10 cellular contexts compared by ENCODE assay signal in the genomic region with DNA sequence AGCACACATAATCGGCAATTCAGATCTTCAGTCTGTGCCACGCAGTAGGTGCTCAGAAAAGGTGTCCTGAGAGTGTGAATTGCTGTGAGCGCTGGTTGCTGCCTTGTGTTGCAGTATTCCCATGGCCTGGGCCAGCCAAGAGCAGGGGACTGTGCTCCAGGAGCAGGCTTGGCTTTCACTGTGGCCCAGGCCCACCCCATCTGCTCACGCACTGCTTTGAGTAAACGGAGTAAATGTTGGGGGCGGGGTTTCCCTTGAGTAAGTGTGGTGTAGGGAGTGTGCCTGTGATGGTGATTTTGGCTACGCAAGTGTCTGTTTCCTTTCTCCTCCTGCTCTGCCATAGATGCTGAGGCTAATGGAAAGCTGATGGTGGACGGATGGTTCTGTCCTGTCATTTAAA. TPM values are rescaled to one million over a fixed set of nuclear protein-coding genes. Genes with fewer than 3 reads are reported as not detected.
DNase-seq lines count a peak whose midpoint lies in the region; ATAC-seq and TF ChIP-seq lines count a peak whose summit lies in the region.
"Had no signal": no experiment of that assay in that cellular context is flagged by ENCODE, and none has a peak within 500 bp of the region (broad histone marks: within the 10 kb centered on the region; RNA-seq: fewer than 3 reads in every experiment).

No MANE protein-coding gene starts in this region.

- no peak overlapping the region for H3K18ac ChIP-seq in mesendoderm (ENCODE audit: low read length)

- peaks cover 2% of the 10 kb centered on the region for H3K36me3 ChIP-seq in mesendoderm (ENCODE audit: control insufficient read depth, insufficient read depth, low read length)
- H3K36me3 ChIP-seq in urinary bladder (ENCODE audit: insufficient read depth), result no peaks in the 10 kb centered on the region

- no peak overlapping the region for H3K4me3 ChIP-seq in mesendoderm (ENCODE audit: low read length)
- H3K4me3 ChIP-seq in urinary bladder (ENCODE audit: low read depth, low read length), result no peak overlapping the region

- H3K4me1 ChIP-seq in mesendoderm (ENCODE audit: control insufficient read depth, low read depth, low read length) (peaks cover 8% of the 10 kb centered on the region), urinary bladder (ENCODE audit: insufficient read depth) (peaks cover 2% of the 10 kb centered on the region)

- peak overlapping the region; percentile 56 for H3K56ac ChIP-seq in mesendoderm (ENCODE audit: low read length)

- H3K27ac Mint-ChIP-seq in activated naive CD8-positive, alpha-beta T cell treated with anti-CD3 and anti-CD28 coated beads, Interleukin-2, amount 50 U/mL, for 24 hours, result peak overlapping the region; percentile 49
- H3K27ac Mint-ChIP-seq in activated naive CD8-positive, alpha-beta T cell treated with anti-CD3 and anti-CD28 coated beads for 36 hours, result no peak overlapping the region
- peak overlapping the region in 1 of 5 experiments; percentile 38 for H3K27ac Mint-ChIP-seq in brain

- peak; percentile 34 for DNase-seq in activated naive CD8-positive, alpha-beta T cell treated with anti-CD3 and anti-CD28 coated beads, Interleukin-2, amount 50 U/mL, for 24 hours
- DNase-seq in activated naive CD8-positive, alpha-beta T cell treated with anti-CD3 and anti-CD28 coated beads for 36 hours, result no peak
- DNase-seq in mesendoderm (no peak), NCI-H1436 treated with DMSO at 0.1 percent for 48 hours (lab: John Stamatoyannopoulos, UW) (no peak), sciatic nerve (ENCODE audit: low spot score) (no peak)
- DNase-seq: NCI-H1930, right cardiac atrium had no signal

- H2AK5ac ChIP-seq in mesendoderm (ENCODE audit: low read length), result no peak overlapping the region

- no peak overlapping the region for H2BK15ac ChIP-seq in mesendoderm (replicated peaks; ENCODE audit: low read depth)

- no peaks in the 10 kb centered on the region for H3K27me3 ChIP-seq in mesendoderm (ENCODE audit: insufficient read depth, low read length, poor library complexity)

- peak overlapping the region; percentile 13 for H3K9ac ChIP-seq in mesendoderm (ENCODE audit: low read length)

- H3K79me2 ChIP-seq in mesendoderm (ENCODE audit: control insufficient read depth, insufficient read depth, low read length), result peaks cover 62% of the 10 kb centered on the region

- TF ChIP-seq CTCF in brain (conservative IDR thresholded peaks at IDR 0.05), result no peak

- no peak overlapping the region for H2BK120ac ChIP-seq in mesendoderm (ENCODE audit: low read depth, low read length)

- H3K27me3 Mint-ChIP-seq in activated naive CD8-positive, alpha-beta T cell treated with anti-CD3 and anti-CD28 coated beads, Interleukin-2, amount 50 U/mL, for 24 hours, result peaks cover 45% of the 10 kb centered on the region
- peaks cover 71% of the 10 kb centered on the region for H3K27me3 Mint-ChIP-seq in activated naive CD8-positive, alpha-beta T cell treated with anti-CD3 and anti-CD28 coated beads for 36 hours
- H3K27me3 Mint-ChIP-seq in brain, result peaks cover 6% of the 10 kb centered on the region

- H3K4ac ChIP-seq in mesendoderm (ENCODE audit: low read depth, low read length), result no peak overlapping the region

- peaks cover 30% of the 10 kb centered on the region for H3K79me1 ChIP-seq in mesendoderm (ENCODE audit: low read length)

- no peak overlapping the region for H4K5ac ChIP-seq in mesendoderm (ENCODE audit: low read length)

- ATAC-seq in activated naive CD8-positive, alpha-beta T cell treated with anti-CD3 and anti-CD28 coated beads, Interleukin-2, amount 50 U/mL, for 24 hours, result no peak
- ATAC-seq in sciatic nerve (no peak), HG03565 (IDR thresholded peaks at IDR 0.05; ENCODE audit: unreplicated experiment) (no peak)
- ATAC-seq: right cardiac atrium had no signal

- no peak overlapping the region for H3K4me2 ChIP-seq in mesendoderm (ENCODE audit: low read length)

- H3K27ac ChIP-seq in mesendoderm (ENCODE audit: low read depth, low read length) (no peak overlapping the region), urinary bladder (ENCODE audit: low read depth) (peak overlapping the region; percentile 48)

- H3K4me1 Mint-ChIP-seq in activated naive CD8-positive, alpha-beta T cell treated with anti-CD3 and anti-CD28 coated beads, Interleukin-2, amount 50 U/mL, for 24 hours, result peaks cover 58% of the 10 kb centered on the region
- H3K4me1 Mint-ChIP-seq in activated naive CD8-positive, alpha-beta T cell treated with anti-CD3 and anti-CD28 coated beads for 36 hours, result peaks cover 24% of the 10 kb centered on the region
- peaks cover 40% of the 10 kb centered on the region for H3K4me1 Mint-ChIP-seq in brain

- no peak overlapping the region for H4K8ac ChIP-seq in mesendoderm (ENCODE audit: low read depth, low read length)

- intact Hi-C loops in sciatic nerve (cut with DNase I), result no loop called here

- peak overlapping the region; percentile 89 for H3K23ac ChIP-seq in mesendoderm (ENCODE audit: low read length)

- H3K9me3 Mint-ChIP-seq in activated naive CD8-positive, alpha-beta T cell treated with anti-CD3 and anti-CD28 coated beads, Interleukin-2, amount 50 U/mL, for 24 hours, result no peaks in the 10 kb centered on the region
- H3K9me3 Mint-ChIP-seq in activated naive CD8-positive, alpha-beta T cell treated with anti-CD3 and anti-CD28 coated beads for 36 hours, result no peaks in the 10 kb centered on the region
- no peaks in the 10 kb centered on the region for H3K9me3 Mint-ChIP-seq in brain

- no peak overlapping the region for H2BK5ac ChIP-seq in mesendoderm (ENCODE audit: low read length)

- peak overlapping the region; percentile 26 for H3K4me3 Mint-ChIP-seq in activated naive CD8-positive, alpha-beta T cell treated with anti-CD3 and anti-CD28 coated beads, Interleukin-2, amount 50 U/mL, for 24 hours
- H3K4me3 Mint-ChIP-seq in activated naive CD8-positive, alpha-beta T cell treated with anti-CD3 and anti-CD28 coated beads for 36 hours, result no peak overlapping the region
- H3K4me3 Mint-ChIP-seq in brain, result peak overlapping the region; percentile 84 to 94 (median 88)

- no CpG with 5 or more reads among the region's 8 CpGs for WGBS in mesendoderm (ENCODE audit: extremely low coverage, insufficient coverage, low lambda C conversion rate)
- WGBS in urinary bladder, result 79% methylated on average over 8 of the region's 8 CpGs

- peaks cover 12% of the 10 kb centered on the region for H3K36me3 Mint-ChIP-seq in activated naive CD8-positive, alpha-beta T cell treated with anti-CD3 and anti-CD28 coated beads, Interleukin-2, amount 50 U/mL, for 24 hours (ENCODE audit: low read depth)
- peaks cover 8% of the 10 kb centered on the region for H3K36me3 Mint-ChIP-seq in activated naive CD8-positive, alpha-beta T cell treated with anti-CD3 and anti-CD28 coated beads for 36 hours
- H3K36me3 Mint-ChIP-seq in brain, result peaks cover 14% of the 10 kb centered on the region

RNA-seq across cellular contexts. Expression of a gene that starts 2.3 kb away (rescaled TPM):
- 10 to 100 TPM; 10.5 to 11.3 TPM for total RNA-seq in activated naive CD8-positive, alpha-beta T cell treated with anti-CD3 and anti-CD28 coated beads for 36 hours
- polyA plus RNA-seq in brain (ENCODE audit: insufficient read depth, low read depth, low replicate concordance), result 57.5 TPM
- 116 TPM for polyA plus RNA-seq in mesendoderm (2013, experiment 1 of 2)
- polyA plus RNA-seq in mesendoderm (2013, experiment 2 of 2), result 115 TPM
- 149 TPM for total RNA-seq in urinary bladder
- 121 TPM for polyA plus RNA-seq in urinary bladder
- 264 TPM for total RNA-seq in sciatic nerve

Comparison
In these comparisons a context has a peak if more than half of its experiments do, and no peak if none do; other contexts are left out.
1. RNA of a gene that starts 2.3 kb away (total RNA-seq): 264 TPM in sciatic nerve (single experiment) and 149 TPM in urinary bladder (single experiment); 10.5 to 11.3 TPM in activated naive CD8-positive, alpha-beta T cell treated with anti-CD3 and anti-CD28 coated beads for 36 hours; every median in the first group is over 10 times any median in the second.